1 cellular context compared by ENCODE assay signal in the genomic region with DNA sequence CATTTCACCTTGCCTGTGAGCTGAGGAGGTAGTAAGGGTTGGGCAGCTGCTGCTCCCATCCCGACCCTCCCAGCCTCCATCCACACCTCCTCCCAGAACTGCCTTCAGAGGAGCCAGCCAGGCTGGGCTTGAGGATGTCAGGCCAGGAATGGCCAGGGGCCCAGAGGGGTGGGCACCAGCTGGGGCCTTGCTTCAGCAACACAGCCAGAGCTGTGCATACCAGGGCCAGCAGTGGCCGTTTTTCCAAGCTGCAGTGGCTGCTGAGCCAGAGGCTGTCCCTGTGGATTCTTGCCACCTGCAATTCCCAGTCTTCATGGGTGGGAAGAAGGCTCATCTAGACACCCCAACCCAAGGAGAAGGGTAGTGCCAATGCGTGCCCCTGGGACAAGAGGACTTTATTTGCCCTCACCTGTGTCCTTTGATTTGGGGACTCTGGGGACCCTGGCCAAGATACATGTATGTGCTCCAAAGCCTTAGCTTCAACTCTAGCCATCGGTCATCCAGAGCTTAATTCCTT.
A peak's percentile ranks its signal among the peaks of the same experiment; 100 is the strongest.
TF ChIP-seq lines count a peak whose summit lies in the region.

No MANE protein-coding gene starts in this region.

TF ChIP-seq in HepG2, 621 proteins besides CTCF, POLR2A, EP300 and RAD21 (continued from another document and continues in another):
- TF ChIP-seq, protein P1, sequence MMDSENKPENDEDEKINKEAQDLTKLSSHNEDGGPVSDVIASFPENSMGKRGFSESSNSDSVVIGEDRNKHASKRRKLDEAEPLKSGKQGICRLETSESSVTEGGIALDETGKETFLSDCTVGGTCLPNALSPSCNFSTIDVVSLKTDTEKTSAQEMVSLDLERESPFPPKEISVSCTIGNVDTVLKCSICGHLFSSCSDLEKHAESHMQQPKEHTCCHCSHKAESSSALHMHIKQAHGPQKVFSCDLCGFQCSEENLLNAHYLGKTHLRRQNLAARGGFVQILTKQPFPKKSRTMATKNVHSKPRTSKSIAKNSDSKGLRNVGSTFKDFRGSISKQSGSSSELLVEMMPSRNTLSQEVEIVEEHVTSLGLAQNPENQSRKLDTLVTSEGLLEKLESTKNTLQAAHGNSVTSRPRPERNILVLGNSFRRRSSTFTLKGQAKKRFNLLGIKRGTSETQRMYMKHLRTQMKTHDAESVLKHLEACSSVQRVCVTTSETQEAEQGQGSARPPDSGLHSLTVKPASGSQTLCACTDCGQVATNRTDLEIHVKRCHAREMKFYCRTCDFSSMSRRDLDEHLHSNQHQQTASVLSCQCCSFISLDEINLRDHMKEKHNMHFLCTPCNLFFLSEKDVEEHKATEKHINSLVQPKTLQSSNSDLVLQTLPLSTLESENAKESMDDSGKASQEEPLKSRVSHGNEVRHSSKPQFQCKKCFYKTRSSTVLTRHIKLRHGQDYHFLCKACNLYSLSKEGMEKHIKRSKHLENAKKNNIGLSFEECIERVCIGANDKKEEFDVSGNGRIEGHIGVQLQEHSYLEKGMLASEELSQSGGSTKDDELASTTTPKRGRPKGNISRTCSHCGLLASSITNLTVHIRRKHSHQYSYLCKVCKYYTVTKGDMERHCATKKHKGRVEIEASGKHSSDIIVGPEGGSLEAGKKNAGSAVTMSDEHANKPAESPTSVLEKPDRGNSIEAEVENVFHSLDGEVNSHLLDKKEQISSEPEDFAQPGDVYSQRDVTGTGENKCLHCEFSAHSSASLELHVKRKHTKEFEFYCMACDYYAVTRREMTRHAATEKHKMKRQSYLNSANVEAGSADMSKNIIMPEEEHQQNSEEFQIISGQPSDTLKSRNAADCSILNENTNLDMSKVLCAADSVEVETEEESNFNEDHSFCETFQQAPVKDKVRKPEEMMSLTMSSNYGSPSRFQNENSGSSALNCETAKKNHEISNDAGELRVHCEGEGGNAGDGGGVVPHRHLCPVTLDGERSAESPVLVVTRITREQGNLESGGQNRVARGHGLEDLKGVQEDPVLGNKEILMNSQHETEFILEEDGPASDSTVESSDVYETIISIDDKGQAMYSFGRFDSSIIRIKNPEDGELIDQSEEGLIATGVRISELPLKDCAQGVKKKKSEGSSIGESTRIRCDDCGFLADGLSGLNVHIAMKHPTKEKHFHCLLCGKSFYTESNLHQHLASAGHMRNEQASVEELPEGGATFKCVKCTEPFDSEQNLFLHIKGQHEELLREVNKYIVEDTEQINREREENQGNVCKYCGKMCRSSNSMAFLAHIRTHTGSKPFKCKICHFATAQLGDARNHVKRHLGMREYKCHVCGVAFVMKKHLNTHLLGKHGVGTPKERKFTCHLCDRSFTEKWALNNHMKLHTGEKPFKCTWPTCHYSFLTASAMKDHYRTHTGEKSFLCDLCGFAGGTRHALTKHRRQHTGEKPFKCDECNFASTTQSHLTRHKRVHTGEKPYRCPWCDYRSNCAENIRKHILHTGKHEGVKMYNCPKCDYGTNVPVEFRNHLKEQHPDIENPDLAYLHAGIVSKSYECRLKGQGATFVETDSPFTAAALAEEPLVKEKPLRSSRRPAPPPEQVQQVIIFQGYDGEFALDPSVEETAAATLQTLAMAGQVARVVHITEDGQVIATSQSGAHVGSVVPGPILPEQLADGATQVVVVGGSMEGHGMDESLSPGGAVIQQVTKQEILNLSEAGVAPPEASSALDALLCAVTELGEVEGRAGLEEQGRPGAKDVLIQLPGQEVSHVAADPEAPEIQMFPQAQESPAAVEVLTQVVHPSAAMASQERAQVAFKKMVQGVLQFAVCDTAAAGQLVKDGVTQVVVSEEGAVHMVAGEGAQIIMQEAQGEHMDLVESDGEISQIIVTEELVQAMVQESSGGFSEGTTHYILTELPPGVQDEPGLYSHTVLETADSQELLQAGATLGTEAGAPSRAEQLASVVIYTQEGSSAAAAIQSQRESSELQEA (CRISPR knock-in tag; IDR thresholded peaks at IDR 0.05; ENCODE audit: not compliant biosample characterization) = peak; percentile 52
- TF ChIP-seq BRCA1 (CRISPR knock-in tag; IDR thresholded peaks at IDR 0.05) = no peak
- TF ChIP-seq MEF2D (CRISPR knock-in tag; IDR thresholded peaks at IDR 0.05) = no peak
- TF ChIP-seq, protein P2, sequence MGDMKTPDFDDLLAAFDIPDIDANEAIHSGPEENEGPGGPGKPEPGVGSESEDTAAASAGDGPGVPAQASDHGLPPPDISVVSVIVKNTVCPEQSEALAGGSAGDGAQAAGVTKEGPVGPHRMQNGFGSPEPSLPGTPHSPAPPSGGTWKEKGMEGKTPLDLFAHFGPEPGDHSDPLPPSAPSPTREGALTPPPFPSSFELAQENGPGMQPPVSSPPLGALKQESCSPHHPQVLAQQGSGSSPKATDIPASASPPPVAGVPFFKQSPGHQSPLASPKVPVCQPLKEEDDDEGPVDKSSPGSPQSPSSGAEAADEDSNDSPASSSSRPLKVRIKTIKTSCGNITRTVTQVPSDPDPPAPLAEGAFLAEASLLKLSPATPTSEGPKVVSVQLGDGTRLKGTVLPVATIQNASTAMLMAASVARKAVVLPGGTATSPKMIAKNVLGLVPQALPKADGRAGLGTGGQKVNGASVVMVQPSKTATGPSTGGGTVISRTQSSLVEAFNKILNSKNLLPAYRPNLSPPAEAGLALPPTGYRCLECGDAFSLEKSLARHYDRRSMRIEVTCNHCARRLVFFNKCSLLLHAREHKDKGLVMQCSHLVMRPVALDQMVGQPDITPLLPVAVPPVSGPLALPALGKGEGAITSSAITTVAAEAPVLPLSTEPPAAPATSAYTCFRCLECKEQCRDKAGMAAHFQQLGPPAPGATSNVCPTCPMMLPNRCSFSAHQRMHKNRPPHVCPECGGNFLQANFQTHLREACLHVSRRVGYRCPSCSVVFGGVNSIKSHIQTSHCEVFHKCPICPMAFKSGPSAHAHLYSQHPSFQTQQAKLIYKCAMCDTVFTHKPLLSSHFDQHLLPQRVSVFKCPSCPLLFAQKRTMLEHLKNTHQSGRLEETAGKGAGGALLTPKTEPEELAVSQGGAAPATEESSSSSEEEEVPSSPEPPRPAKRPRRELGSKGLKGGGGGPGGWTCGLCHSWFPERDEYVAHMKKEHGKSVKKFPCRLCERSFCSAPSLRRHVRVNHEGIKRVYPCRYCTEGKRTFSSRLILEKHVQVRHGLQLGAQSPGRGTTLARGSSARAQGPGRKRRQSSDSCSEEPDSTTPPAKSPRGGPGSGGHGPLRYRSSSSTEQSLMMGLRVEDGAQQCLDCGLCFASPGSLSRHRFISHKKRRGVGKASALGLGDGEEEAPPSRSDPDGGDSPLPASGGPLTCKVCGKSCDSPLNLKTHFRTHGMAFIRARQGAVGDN (CRISPR knock-in tag; IDR thresholded peaks at IDR 0.05) = peak; percentile 86
- TF ChIP-seq ZNF44 (CRISPR knock-in tag; IDR thresholded peaks at IDR 0.05) = no peak
- TF ChIP-seq SP1 (IDR thresholded peaks at IDR 0.05) = no peak
- TF ChIP-seq SP1 (CRISPR knock-in tag; IDR thresholded peaks at IDR 0.05) = 0 out of 2 replicates have a peak, but pooled peaks have one; percentile 11
- TF ChIP-seq ZNF549 (CRISPR knock-in tag; IDR thresholded peaks at IDR 0.05) = no peak
- no peak for TF ChIP-seq ZNF569 (CRISPR knock-in tag; IDR thresholded peaks at IDR 0.05; ENCODE audit: borderline replicate concordance)
- TF ChIP-seq SP2 (CRISPR knock-in tag; IDR thresholded peaks at IDR 0.05) = 0 out of 2 replicates have a peak, but pooled peaks have one; percentile 50
- TF ChIP-seq, protein P3, sequence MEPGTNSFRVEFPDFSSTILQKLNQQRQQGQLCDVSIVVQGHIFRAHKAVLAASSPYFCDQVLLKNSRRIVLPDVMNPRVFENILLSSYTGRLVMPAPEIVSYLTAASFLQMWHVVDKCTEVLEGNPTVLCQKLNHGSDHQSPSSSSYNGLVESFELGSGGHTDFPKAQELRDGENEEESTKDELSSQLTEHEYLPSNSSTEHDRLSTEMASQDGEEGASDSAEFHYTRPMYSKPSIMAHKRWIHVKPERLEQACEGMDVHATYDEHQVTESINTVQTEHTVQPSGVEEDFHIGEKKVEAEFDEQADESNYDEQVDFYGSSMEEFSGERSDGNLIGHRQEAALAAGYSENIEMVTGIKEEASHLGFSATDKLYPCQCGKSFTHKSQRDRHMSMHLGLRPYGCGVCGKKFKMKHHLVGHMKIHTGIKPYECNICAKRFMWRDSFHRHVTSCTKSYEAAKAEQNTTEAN (CRISPR knock-in tag; conservative IDR thresholded peaks at IDR 0.05) = no peak
- TF ChIP-seq, protein P4, sequence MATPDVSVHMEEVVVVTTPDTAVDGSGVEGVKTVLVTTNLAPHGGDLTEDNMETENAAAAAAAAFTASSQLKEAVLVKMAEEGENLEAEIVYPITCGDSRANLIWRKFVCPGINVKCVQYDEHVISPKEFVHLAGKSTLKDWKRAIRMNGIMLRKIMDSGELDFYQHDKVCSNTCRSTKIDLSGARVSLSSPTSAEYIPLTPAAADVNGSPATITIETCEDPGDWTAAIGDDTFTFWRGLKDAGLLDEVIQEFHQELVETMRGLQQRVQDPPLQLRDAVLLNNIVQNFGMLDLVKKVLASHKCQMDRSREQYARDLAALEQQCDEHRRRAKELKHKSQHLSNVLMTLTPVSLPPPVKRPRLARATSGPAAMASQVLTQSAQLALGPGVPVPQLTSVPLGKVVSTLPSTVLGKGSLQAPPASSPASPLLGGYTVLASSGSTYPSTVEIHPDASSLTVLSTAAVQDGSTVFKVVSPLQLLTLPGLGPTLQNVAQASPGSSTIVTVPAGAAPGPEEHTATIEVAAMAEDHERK (CRISPR knock-in tag; IDR thresholded peaks at IDR 0.05; ENCODE audit: low read depth) = no peak
- no peak for TF ChIP-seq ZBTB21 (CRISPR knock-in tag; IDR thresholded peaks at IDR 0.05)
- TF ChIP-seq, protein P5, sequence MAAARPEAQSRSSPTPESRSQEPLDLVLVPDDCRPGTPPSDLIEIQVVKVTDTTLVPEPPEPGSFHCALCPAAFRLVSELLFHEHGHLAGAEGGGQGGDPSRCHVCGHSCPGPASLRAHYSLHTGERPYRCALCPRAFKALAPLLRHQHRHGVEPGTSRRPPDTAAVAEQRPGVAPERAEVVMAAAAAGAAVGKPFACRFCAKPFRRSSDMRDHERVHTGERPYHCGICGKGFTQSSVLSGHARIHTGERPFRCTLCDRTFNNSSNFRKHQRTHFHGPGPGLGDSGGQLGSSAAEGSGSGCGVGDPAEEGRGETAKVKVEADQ (CRISPR knock-in tag; IDR thresholded peaks at IDR 0.05; ENCODE audit: borderline replicate concordance) = no peak
- TF ChIP-seq, protein P6, sequence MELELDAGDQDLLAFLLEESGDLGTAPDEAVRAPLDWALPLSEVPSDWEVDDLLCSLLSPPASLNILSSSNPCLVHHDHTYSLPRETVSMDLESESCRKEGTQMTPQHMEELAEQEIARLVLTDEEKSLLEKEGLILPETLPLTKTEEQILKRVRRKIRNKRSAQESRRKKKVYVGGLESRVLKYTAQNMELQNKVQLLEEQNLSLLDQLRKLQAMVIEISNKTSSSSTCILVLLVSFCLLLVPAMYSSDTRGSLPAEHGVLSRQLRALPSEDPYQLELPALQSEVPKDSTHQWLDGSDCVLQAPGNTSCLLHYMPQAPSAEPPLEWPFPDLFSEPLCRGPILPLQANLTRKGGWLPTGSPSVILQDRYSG (CRISPR knock-in tag; IDR thresholded peaks at IDR 0.05) = no peak
- no peak for TF ChIP-seq POLR2G (IDR thresholded peaks at IDR 0.05; ENCODE audit: low read depth, low read length)
- TF ChIP-seq, protein P7, sequence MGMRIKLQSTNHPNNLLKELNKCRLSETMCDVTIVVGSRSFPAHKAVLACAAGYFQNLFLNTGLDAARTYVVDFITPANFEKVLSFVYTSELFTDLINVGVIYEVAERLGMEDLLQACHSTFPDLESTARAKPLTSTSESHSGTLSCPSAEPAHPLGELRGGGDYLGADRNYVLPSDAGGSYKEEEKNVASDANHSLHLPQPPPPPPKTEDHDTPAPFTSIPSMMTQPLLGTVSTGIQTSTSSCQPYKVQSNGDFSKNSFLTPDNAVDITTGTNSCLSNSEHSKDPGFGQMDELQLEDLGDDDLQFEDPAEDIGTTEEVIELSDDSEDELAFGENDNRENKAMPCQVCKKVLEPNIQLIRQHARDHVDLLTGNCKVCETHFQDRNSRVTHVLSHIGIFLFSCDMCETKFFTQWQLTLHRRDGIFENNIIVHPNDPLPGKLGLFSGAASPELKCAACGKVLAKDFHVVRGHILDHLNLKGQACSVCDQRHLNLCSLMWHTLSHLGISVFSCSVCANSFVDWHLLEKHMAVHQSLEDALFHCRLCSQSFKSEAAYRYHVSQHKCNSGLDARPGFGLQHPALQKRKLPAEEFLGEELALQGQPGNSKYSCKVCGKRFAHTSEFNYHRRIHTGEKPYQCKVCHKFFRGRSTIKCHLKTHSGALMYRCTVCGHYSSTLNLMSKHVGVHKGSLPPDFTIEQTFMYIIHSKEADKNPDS (CRISPR knock-in tag; IDR thresholded peaks at IDR 0.05) = peak; percentile 25
- no peak for TF ChIP-seq SRSF1 (optimal IDR thresholded peaks at IDR 0.05; ENCODE audit: low read depth, low read length)
- no peak for TF ChIP-seq TCF7L2 (IDR thresholded peaks at IDR 0.05; ENCODE audit: low read depth, low read length)
- TF ChIP-seq, protein P8, sequence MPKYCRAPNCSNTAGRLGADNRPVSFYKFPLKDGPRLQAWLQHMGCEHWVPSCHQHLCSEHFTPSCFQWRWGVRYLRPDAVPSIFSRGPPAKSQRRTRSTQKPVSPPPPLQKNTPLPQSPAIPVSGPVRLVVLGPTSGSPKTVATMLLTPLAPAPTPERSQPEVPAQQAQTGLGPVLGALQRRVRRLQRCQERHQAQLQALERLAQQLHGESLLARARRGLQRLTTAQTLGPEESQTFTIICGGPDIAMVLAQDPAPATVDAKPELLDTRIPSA (CRISPR knock-in tag; IDR thresholded peaks at IDR 0.05; ENCODE audit: borderline replicate concordance) = no peak
- 0 out of 2 replicates have a peak, but pooled peaks have one; percentile 24 for TF ChIP-seq ETV5 (CRISPR knock-in tag; IDR thresholded peaks at IDR 0.05; ENCODE audit: borderline replicate concordance)
- TF ChIP-seq, protein P9, sequence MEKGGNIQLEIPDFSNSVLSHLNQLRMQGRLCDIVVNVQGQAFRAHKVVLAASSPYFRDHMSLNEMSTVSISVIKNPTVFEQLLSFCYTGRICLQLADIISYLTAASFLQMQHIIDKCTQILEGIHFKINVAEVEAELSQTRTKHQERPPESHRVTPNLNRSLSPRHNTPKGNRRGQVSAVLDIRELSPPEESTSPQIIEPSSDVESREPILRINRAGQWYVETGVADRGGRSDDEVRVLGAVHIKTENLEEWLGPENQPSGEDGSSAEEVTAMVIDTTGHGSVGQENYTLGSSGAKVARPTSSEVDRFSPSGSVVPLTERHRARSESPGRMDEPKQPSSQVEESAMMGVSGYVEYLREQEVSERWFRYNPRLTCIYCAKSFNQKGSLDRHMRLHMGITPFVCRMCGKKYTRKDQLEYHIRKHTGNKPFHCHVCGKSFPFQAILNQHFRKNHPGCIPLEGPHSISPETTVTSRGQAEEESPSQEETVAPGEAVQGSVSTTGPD (CRISPR knock-in tag; IDR thresholded peaks at IDR 0.05) = no peak
- TF ChIP-seq, protein P10, sequence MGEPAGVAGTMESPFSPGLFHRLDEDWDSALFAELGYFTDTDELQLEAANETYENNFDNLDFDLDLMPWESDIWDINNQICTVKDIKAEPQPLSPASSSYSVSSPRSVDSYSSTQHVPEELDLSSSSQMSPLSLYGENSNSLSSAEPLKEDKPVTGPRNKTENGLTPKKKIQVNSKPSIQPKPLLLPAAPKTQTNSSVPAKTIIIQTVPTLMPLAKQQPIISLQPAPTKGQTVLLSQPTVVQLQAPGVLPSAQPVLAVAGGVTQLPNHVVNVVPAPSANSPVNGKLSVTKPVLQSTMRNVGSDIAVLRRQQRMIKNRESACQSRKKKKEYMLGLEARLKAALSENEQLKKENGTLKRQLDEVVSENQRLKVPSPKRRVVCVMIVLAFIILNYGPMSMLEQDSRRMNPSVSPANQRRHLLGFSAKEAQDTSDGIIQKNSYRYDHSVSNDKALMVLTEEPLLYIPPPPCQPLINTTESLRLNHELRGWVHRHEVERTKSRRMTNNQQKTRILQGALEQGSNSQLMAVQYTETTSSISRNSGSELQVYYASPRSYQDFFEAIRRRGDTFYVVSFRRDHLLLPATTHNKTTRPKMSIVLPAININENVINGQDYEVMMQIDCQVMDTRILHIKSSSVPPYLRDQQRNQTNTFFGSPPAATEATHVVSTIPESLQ (CRISPR knock-in tag; conservative IDR thresholded peaks at IDR 0.05) = no peak
- TF ChIP-seq NCOA5 (CRISPR knock-in tag; IDR thresholded peaks at IDR 0.05) = no peak
- no peak for TF ChIP-seq SIX1 (CRISPR knock-in tag; IDR thresholded peaks at IDR 0.05; ENCODE audit: borderline replicate concordance)
- TF ChIP-seq FIP1L1 (IDR thresholded peaks at IDR 0.05; ENCODE audit: borderline replicate concordance, insufficient read depth, low read depth, low read length) = 0 out of 2 replicates have a peak, but pooled peaks have one; percentile 18
